In genomic region chr19:40778045-40778864, GRCh38 we compare ENCODE assay signal across 1 cellular context.
A peak's percentile ranks its signal among the peaks of the same experiment; 100 is the strongest.
TF ChIP-seq lines count a peak whose summit lies in the region.

A gene with protein sequence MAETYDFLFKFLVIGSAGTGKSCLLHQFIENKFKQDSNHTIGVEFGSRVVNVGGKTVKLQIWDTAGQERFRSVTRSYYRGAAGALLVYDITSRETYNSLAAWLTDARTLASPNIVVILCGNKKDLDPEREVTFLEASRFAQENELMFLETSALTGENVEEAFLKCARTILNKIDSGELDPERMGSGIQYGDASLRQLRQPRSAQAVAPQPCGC (plus strand): TSS chr19:40778247. CDS start chr19:40778376, 129 bp downstream.

TF ChIP-seq in HEK293, 187 proteins besides CTCF, POLR2A, EP300 and RAD21 (continued from another document and continues in another):
- TF ChIP-seq ZNF677 (tag by site-specific recombination; IDR thresholded peaks at IDR 0.05) (no peak), ZNF544 (tag by site-specific recombination; IDR thresholded peaks at IDR 0.05) (no peak), ZNF660 (tag by site-specific recombination; IDR thresholded peaks at IDR 0.05) (peak; percentile 87), ZNF521 (tag by site-specific recombination; IDR thresholded peaks at IDR 0.05) (no peak), ZNF274 (IDR thresholded peaks at IDR 0.05; ENCODE audit: low read length) (no peak), ZNF274 (tag by site-specific recombination; IDR thresholded peaks at IDR 0.05; ENCODE audit: borderline replicate concordance) (no peak), ZNF621 (tag by site-specific recombination; IDR thresholded peaks at IDR 0.05) (no peak), ZNF776 (tag by site-specific recombination; IDR thresholded peaks at IDR 0.05; ENCODE audit: borderline replicate concordance) (no peak), PRDM6 (tag by site-specific recombination; IDR thresholded peaks at IDR 0.05) (no peak), TCF7L2 (IDR thresholded peaks at IDR 0.05; ENCODE audit: borderline replicate concordance, low read depth, low read length) (no peak), ZNF280C (tag by site-specific recombination; IDR thresholded peaks at IDR 0.05) (no peak), ZNF792 (tag by site-specific recombination; IDR thresholded peaks at IDR 0.05) (no peak), ZNF664 (tag by site-specific recombination; IDR thresholded peaks at IDR 0.05) (no peak), ZNF292 (tag by site-specific recombination; IDR thresholded peaks at IDR 0.05; ENCODE audit: borderline replicate concordance, low read depth) (no peak), GLIS2 (tag by site-specific recombination; IDR thresholded peaks at IDR 0.05) (peak; percentile 100), ZNF248 (tag by site-specific recombination; IDR thresholded peaks at IDR 0.05) (no peak), TRIM28 (IDR thresholded peaks at IDR 0.05; ENCODE audit: borderline replicate concordance, low read length) (no peak), ZNF366 (tag by site-specific recombination; conservative IDR thresholded peaks at IDR 0.05) (no peak), ZNF140 (tag by site-specific recombination; IDR thresholded peaks at IDR 0.05) (no peak), IKZF3 (tag by site-specific recombination; IDR thresholded peaks at IDR 0.05) (peak; percentile 77), ZBTB48 (tag by site-specific recombination; IDR thresholded peaks at IDR 0.05) (0 out of 2 replicates have a peak, but pooled peaks have one; percentile 88), ZNF426 (tag by site-specific recombination; IDR thresholded peaks at IDR 0.05) (no peak), ZNF623 (tag by site-specific recombination; IDR thresholded peaks at IDR 0.05) (no peak; the same call in 1 of the 2 replicates), ZNF324 (tag by site-specific recombination; IDR thresholded peaks at IDR 0.05) (peak; percentile 36; the same call in 1 of the 2 replicates), ZNF654 (tag by site-specific recombination; IDR thresholded peaks at IDR 0.05; ENCODE audit: low read depth) (no peak), ZNF2 (tag by site-specific recombination; IDR thresholded peaks at IDR 0.05) (no peak; the same call in 1 of the 2 replicates), SP7 (tag by site-specific recombination; IDR thresholded peaks at IDR 0.05) (peak; percentile 61), ZNF223 (tag by site-specific recombination; IDR thresholded peaks at IDR 0.05) (no peak), ZNF610 (tag by site-specific recombination; IDR thresholded peaks at IDR 0.05; ENCODE audit: borderline replicate concordance) (peak; percentile 92), ZNF571 (tag by site-specific recombination; IDR thresholded peaks at IDR 0.05) (no peak), RBAK (tag by site-specific recombination; IDR thresholded peaks at IDR 0.05) (no peak), KLF16 (tag by site-specific recombination; IDR thresholded peaks at IDR 0.05) (peak; percentile 88), ZBTB17 (tag by site-specific recombination; IDR thresholded peaks at IDR 0.05) (peak; percentile 96), KLF7 (tag by site-specific recombination; IDR thresholded peaks at IDR 0.05; ENCODE audit: borderline replicate concordance) (peak; percentile 65; the same call in 1 of the 2 replicates), ZNF670 (tag by site-specific recombination; IDR thresholded peaks at IDR 0.05; ENCODE audit: low read depth) (no peak), ZNF530 (tag by site-specific recombination; IDR thresholded peaks at IDR 0.05; ENCODE audit: low read depth) (no peak), ZNF704 (tag by site-specific recombination; IDR thresholded peaks at IDR 0.05) (no peak; the same call in 1 of the 2 replicates), GLI4 (tag by site-specific recombination; IDR thresholded peaks at IDR 0.05) (no peak), ZNF629 (tag by site-specific recombination; IDR thresholded peaks at IDR 0.05) (peak; percentile 38), ZNF112 (tag by site-specific recombination; IDR thresholded peaks at IDR 0.05) (no peak), EGR2 (tag by site-specific recombination; IDR thresholded peaks at IDR 0.05; ENCODE audit: low read depth) (peak; percentile 65), SCRT1 (tag by site-specific recombination; IDR thresholded peaks at IDR 0.05; ENCODE audit: borderline replicate concordance) (no peak), ZNF645 (tag by site-specific recombination; IDR thresholded peaks at IDR 0.05) (no peak), ZNF501 (tag by site-specific recombination; IDR thresholded peaks at IDR 0.05) (0 out of 2 replicates have a peak, but pooled peaks have one; percentile 12), YY1 (tag by site-specific recombination; IDR thresholded peaks at IDR 0.05) (no peak; the same call in 1 of the 2 replicates), WT1 (tag by site-specific recombination; IDR thresholded peaks at IDR 0.05) (no peak; the same call in 1 of the 2 replicates), ZNF48 (tag by site-specific recombination; IDR thresholded peaks at IDR 0.05) (no peak), ZNF280D (tag by site-specific recombination; IDR thresholded peaks at IDR 0.05) (no peak), ZNF76 (tag by site-specific recombination; IDR thresholded peaks at IDR 0.05; ENCODE audit: borderline replicate concordance, low read depth) (peak; percentile 74), PRDM1 (tag by site-specific recombination; IDR thresholded peaks at IDR 0.05) (no peak), ZNF239 (tag by site-specific recombination; IDR thresholded peaks at IDR 0.05) (0 out of 2 replicates have a peak, but pooled peaks have one; percentile 11), GLI2 (tag by site-specific recombination; IDR thresholded peaks at IDR 0.05; ENCODE audit: borderline replicate concordance, low read depth) (no peak), SETDB1 (IDR thresholded peaks at IDR 0.05; ENCODE audit: insufficient read length, low read length) (no peak)
- TF ChIP-seq, protein P1, sequence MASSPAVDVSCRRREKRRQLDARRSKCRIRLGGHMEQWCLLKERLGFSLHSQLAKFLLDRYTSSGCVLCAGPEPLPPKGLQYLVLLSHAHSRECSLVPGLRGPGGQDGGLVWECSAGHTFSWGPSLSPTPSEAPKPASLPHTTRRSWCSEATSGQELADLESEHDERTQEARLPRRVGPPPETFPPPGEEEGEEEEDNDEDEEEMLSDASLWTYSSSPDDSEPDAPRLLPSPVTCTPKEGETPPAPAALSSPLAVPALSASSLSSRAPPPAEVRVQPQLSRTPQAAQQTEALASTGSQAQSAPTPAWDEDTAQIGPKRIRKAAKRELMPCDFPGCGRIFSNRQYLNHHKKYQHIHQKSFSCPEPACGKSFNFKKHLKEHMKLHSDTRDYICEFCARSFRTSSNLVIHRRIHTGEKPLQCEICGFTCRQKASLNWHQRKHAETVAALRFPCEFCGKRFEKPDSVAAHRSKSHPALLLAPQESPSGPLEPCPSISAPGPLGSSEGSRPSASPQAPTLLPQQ (tag by site-specific recombination; IDR thresholded peaks at IDR 0.05): peak; percentile 89
- TF ChIP-seq, protein P2, sequence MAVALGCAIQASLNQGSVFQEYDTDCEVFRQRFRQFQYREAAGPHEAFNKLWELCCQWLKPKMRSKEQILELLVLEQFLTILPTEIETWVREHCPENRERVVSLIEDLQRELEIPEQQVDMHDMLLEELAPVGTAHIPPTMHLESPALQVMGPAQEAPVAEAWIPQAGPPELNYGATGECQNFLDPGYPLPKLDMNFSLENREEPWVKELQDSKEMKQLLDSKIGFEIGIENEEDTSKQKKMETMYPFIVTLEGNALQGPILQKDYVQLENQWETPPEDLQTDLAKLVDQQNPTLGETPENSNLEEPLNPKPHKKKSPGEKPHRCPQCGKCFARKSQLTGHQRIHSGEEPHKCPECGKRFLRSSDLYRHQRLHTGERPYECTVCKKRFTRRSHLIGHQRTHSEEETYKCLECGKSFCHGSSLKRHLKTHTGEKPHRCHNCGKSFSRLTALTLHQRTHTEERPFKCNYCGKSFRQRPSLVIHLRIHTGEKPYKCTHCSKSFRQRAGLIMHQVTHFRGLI (tag by site-specific recombination; IDR thresholded peaks at IDR 0.05): peak; percentile 19; the same call in 1 of the 2 replicates
- TF ChIP-seq, protein P3, sequence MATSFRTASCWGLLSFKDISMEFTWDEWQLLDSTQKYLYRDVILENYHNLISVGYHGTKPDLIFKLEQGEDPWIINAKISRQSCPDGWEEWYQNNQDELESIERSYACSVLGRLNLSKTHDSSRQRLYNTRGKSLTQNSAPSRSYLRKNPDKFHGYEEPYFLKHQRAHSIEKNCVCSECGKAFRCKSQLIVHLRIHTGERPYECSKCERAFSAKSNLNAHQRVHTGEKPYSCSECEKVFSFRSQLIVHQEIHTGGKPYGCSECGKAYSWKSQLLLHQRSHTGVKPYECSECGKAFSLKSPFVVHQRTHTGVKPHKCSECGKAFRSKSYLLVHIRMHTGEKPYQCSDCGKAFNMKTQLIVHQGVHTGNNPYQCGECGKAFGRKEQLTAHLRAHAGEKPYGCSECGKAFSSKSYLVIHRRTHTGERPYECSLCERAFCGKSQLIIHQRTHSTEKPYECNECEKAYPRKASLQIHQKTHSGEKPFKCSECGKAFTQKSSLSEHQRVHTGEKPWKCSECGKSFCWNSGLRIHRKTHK (tag by site-specific recombination; IDR thresholded peaks at IDR 0.05): no peak
